In the genomic region with DNA sequence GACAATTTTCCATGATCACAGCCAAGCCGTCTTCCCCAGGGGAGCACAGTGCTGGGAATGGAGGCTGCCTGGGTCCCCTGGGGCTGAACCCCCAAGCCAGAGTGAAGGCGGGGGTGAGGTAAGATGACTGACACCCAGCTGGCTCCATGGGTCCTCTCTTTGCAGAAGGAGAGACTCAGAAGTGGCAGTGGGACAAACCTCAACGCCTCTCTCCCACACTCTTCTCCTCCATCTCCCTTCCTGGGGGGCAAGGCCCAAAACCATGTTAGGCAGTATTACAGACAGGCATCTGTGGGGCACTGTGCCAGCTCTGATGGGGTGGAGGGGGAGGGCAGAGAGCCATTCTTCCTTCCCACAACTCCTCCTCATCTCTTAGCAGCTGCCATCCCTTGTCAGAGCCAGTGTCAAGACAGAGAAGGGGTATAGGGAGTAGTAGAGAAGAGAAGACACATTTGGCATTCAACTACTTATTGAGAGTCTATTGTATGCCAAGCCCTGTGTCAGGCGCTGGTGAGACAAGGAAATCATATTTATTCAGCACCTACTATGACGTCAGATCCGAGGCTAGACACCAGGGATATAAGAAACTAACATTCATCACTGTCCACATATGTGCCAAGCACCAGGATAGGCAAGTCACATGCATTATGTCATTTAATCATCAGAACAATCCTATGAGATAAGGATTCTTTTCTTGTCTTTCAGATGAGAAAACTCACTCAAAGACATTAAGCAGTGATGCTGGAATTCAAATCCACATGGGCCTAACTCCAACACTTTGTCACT, we compare ENCODE assay signal across 14 cellular contexts. TPM values are rescaled to one million over a fixed set of nuclear protein-coding genes. Genes with fewer than 3 reads are reported as not detected.
DNase-seq lines count a peak whose midpoint lies in the region; ATAC-seq and TF ChIP-seq lines count a peak whose summit lies in the region.
"Had no signal": no experiment of that assay in that cellular context is flagged by ENCODE, and none has a peak within 500 bp of the region (broad histone marks: within the 10 kb centered on the region; RNA-seq: fewer than 3 reads in every experiment).

No MANE protein-coding gene starts in this region.

- intact Hi-C loops in left cardiac atrium (cut with DNase I) = no loop called here

- peak overlapping the region; percentile 89 for H3K27ac ChIP-seq in skeletal muscle tissue (ENCODE audit: low read depth, low read length)
- H3K27ac ChIP-seq: BLaER1, KMS-11 had no signal

- peak; percentile 88 for DNase-seq in SK-MEL-5 (ENCODE audit: low read depth, low spot score)
- peak; percentile 38 for DNase-seq in left cardiac atrium
- no peak for DNase-seq in activated CD8-positive, alpha-beta memory T cell treated with anti-CD3 and anti-CD28 coated beads for 24 hours
- DNase-seq in BE2C = no peak
- DNase-seq: activated CD4-positive, alpha-beta T cell treated with anti-CD3 and anti-CD28 coated beads, Interleukin-2, amount 10 ng/mL, durations not matched to agents 24 days and 14 days; activated effector memory CD4-positive, alpha-beta T cell treated with Interleukin-2 at 50 U/mL for 16 hours; immature natural killer cell; naive thymus-derived CD4-positive, alpha-beta T cell; NCI-H2029; T-cell had no signal

- TF ChIP-seq CTCF in BE2C (IDR thresholded peaks at IDR 0.05; ENCODE audit: low read depth, low read length) = no peak

- H3K36me3 ChIP-seq in skeletal muscle tissue (ENCODE audit: control insufficient read depth in 3 of 3, insufficient read depth in 3 of 3, low read length in 3 of 3) (peaks cover 6 to 16% (median 15%) of the 10 kb centered on the region in 3 donors), BE2C (no peaks in the 10 kb centered on the region)
- H3K36me3 ChIP-seq: BLaER1 had no signal

- peak overlapping the region; percentile 91 to 97 (median 94) for H3K9ac ChIP-seq in skeletal muscle tissue (ENCODE audit: low read depth in 1 of 3, low read length in 3 of 3)
- H3K9ac ChIP-seq: BLaER1, KMS-11 had no signal

- peak overlapping the region; percentile 73 to 97 (median 90) for H3K4me3 ChIP-seq in skeletal muscle tissue (ENCODE audit: low read length in 3 of 3)
- no peak overlapping the region for H3K4me3 ChIP-seq in BE2C (ENCODE audit: low read depth, low read length)
- H3K4me3 ChIP-seq: BLaER1 had no signal

- H3K9me3 ChIP-seq in skeletal muscle tissue (ENCODE audit: control insufficient read depth in 3 of 3, low read length in 3 of 3) = no peaks in the 10 kb centered on the region
- no peaks in the 10 kb centered on the region for H3K9me3 ChIP-seq in BE2C
- H3K9me3 ChIP-seq: BLaER1 had no signal

- peak; percentile 1 to 13 for ATAC-seq in left cardiac atrium
- ATAC-seq in HG03135 (IDR thresholded peaks at IDR 0.05; ENCODE audit: unreplicated experiment) = no peak
- ATAC-seq: naive thymus-derived CD4-positive, alpha-beta T cell; T-cell had no signal

- in situ Hi-C loops in SK-MEL-5 (cut with HindIII; ENCODE audit: low pct_unique_long_range_greater_than_20kb, low sequenced_read_pairs) = no loop called here

- no peaks in the 10 kb centered on the region for H3K27me3 ChIP-seq in skeletal muscle tissue (ENCODE audit: control insufficient read depth in 3 of 3, insufficient read depth in 3 of 3, low read length in 3 of 3)
- peaks cover 28% of the 10 kb centered on the region for H3K27me3 ChIP-seq in BE2C

- peaks cover 63 to 83% (median 64%) of the 10 kb centered on the region in 3 donors for H3K4me1 ChIP-seq in skeletal muscle tissue (ENCODE audit: control insufficient read depth in 3 of 3, insufficient read depth in 3 of 3, low read length in 3 of 3)
- H3K4me1 ChIP-seq in BE2C = no peaks in the 10 kb centered on the region

RNA-seq across cellular contexts. Expression of gene ITGA7, which starts 3.5 kb away (rescaled TPM):
- 60.5 and 65.4 TPM in 2 replicates for total RNA-seq in SK-MEL-5 (2014; rRNA removed; shearing (Covaris generic))
- polyA plus RNA-seq in SK-MEL-5 (2015; cell fraction: cytosol; rRNA removed) = 73.5 and 89.6 TPM in 2 replicates
- 467 and 501 TPM in 2 replicates for polyA plus RNA-seq in SK-MEL-5 (2015; cell fraction: nucleus; rRNA removed)
- 100 to 1,000 TPM; 395 to 448 TPM for total RNA-seq in left cardiac atrium
- 123 TPM for total RNA-seq in skeletal muscle tissue
- polyA plus RNA-seq in BE2C (2012; ENCODE audit: insufficient read depth, insufficient read length, low read depth) = 3.1 TPM
- polyA plus RNA-seq: naive thymus-derived CD4-positive, alpha-beta T cell had no signal

RNA-seq across cellular contexts. Expression of gene BLOC1S1, which starts 11.7 kb away (rescaled TPM):
- 119 and 124 TPM in 2 replicates for total RNA-seq in SK-MEL-5 (2014; rRNA removed; shearing (Covaris generic))
- 108 and 157 TPM in 2 replicates for polyA plus RNA-seq in SK-MEL-5 (2015; cell fraction: cytosol; rRNA removed)
- 23.9 and 34.8 TPM in 2 replicates for polyA plus RNA-seq in SK-MEL-5 (2015; cell fraction: nucleus; rRNA removed)
- total RNA-seq in left cardiac atrium = 100 to 1,000 TPM; 119 to 123 TPM
- 42.3 TPM for total RNA-seq in skeletal muscle tissue
- 146 TPM for polyA plus RNA-seq in BE2C (2012; ENCODE audit: insufficient read depth, insufficient read length, low read depth)

RNA-seq across cellular contexts. Expression of gene RDH5, which starts 16.0 kb away (rescaled TPM):
- total RNA-seq in SK-MEL-5 (2014; rRNA removed; shearing (Covaris generic)) = 2.3 and 3.0 TPM in 2 replicates
- 2.0 and 3.1 TPM in 2 replicates for polyA plus RNA-seq in SK-MEL-5 (2015; cell fraction: cytosol; rRNA removed)
- 9.0 and 16.1 TPM in 2 replicates for polyA plus RNA-seq in SK-MEL-5 (2015; cell fraction: nucleus; rRNA removed)
- total RNA-seq in left cardiac atrium (10 to 100 TPM; 29.5 to 38.1 TPM), skeletal muscle tissue (19.8 TPM)
- 2.2 TPM for polyA plus RNA-seq in BE2C (2012; ENCODE audit: insufficient read depth, insufficient read length, low read depth)

RNA-seq across cellular contexts. Expression of gene CD63, which starts 24.6 kb away (rescaled TPM):
- 3,613 and 3,895 TPM in 2 replicates for total RNA-seq in SK-MEL-5 (2014; rRNA removed; shearing (Covaris generic))
- polyA plus RNA-seq in SK-MEL-5 (2015; cell fraction: cytosol; rRNA removed) = 1,619 and 2,096 TPM in 2 replicates
- 162 and 229 TPM in 2 replicates for polyA plus RNA-seq in SK-MEL-5 (2015; cell fraction: nucleus; rRNA removed)
- 1,000 to 10,000 TPM; 1,288 to 1,875 TPM for total RNA-seq in left cardiac atrium
- total RNA-seq in skeletal muscle tissue = 1,640 TPM
- polyA plus RNA-seq in BE2C (2012; ENCODE audit: insufficient read depth, insufficient read length, low read depth) = 1,347 TPM

RNA-seq across cellular contexts. Expression of gene GDF11, which starts 38.8 kb away (rescaled TPM):
- 12.1 and 15.0 TPM in 2 replicates for total RNA-seq in SK-MEL-5 (2014; rRNA removed; shearing (Covaris generic))
- 42.6 and 73.7 TPM in 2 replicates for polyA plus RNA-seq in SK-MEL-5 (2015; cell fraction: cytosol; rRNA removed)
- 12.4 and 13.1 TPM in 2 replicates for polyA plus RNA-seq in SK-MEL-5 (2015; cell fraction: nucleus; rRNA removed)
- total RNA-seq in left cardiac atrium (10 to 100 TPM; 12.0 to 14.2 TPM), skeletal muscle tissue (3.1 TPM)
- polyA plus RNA-seq in BE2C (2012; ENCODE audit: insufficient read depth, insufficient read length, low read depth) = 111 TPM

Comparison
In these comparisons a context has a peak if more than half of its experiments do, and no peak if none do; other contexts are left out.
1. DNase-seq: peak in SK-MEL-5 (single experiment) and left cardiac atrium (single experiment); none in activated CD8-positive, alpha-beta memory T cell treated with anti-CD3 and anti-CD28 coated beads for 24 hours (single experiment) and BE2C (single experiment).